3 cellular contexts compared by ENCODE assay signal in genomic region chr15:43638464-43639204, GRCh38. TPM values are rescaled to one million over a fixed set of nuclear protein-coding genes. Genes with fewer than 3 reads are reported as not detected.
"Had no signal": no experiment of that assay in that cellular context is flagged by ENCODE, and none has a peak within 500 bp of the region (broad histone marks: within the 10 kb centered on the region; RNA-seq: fewer than 3 reads in every experiment).

No MANE protein-coding gene starts in this region.

RNA-seq across cellular contexts. Expression of gene STRC, which starts 20.0 kb away (rescaled TPM):
- total RNA-seq: dermis blood vessel endothelial cell had no signal

RNA-seq across cellular contexts. Expression of gene CKMT1B, which starts 44.8 kb away (rescaled TPM):
- total RNA-seq: chondrocyte, dermis blood vessel endothelial cell, natural killer cell had no signal

RNA-seq across cellular contexts. Expression of gene CKMT1A, which starts 55.0 kb away (rescaled TPM):
- total RNA-seq: chondrocyte, dermis blood vessel endothelial cell, natural killer cell had no signal
